Comparison of ENCODE assay signal across 9 cellular contexts in the genomic region with DNA sequence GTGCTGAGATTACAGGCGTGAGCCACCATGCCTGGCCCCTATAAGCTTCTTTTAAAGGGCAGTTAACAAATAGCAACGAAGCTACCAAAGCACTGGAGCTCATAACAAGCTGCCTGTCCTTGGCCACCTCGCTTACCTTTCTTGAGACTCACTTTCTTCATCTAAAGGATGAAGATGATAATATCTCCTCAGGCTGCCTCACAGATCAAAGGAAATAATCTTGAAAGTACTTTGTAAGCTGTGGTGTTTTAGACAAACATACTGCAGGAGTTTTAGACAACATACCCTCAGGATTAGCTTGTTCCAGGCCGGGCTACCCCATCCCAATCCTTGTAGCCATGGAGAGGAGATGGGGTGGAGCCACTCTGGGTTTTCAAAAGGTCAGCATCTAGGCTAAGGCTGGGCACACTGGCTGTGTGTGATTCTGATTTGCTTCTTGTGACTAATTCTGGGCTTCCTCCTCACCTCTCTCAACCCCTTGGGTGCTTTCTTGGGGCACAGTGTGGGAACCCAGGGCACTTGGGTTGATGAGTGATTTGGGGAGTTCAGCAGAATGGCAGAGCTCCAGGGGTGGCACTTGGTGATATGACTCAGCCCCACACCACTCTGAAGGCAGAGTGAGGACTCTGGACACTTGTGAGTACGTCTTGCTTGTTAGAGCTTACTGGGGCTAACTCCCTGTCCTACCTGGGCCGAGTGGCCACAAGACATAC. TPM values are rescaled to one million over a fixed set of nuclear protein-coding genes. Genes with fewer than 3 reads are reported as not detected.
DNase-seq lines count a peak whose midpoint lies in the region; ATAC-seq and TF ChIP-seq lines count a peak whose summit lies in the region.
"Had no signal": no experiment of that assay in that cellular context is flagged by ENCODE, and none has a peak within 500 bp of the region (broad histone marks: within the 10 kb centered on the region; RNA-seq: fewer than 3 reads in every experiment).

No MANE protein-coding gene starts in this region.

- CTCF ChIA-PET in activated CD4-positive, alpha-beta memory T cell treated with anti-CD3 and anti-CD28 coated beads, Interleukin-2, amount 10 ng/mL, durations not matched to agents 7 days and 5 days (lab: Charles Lee), result interaction anchor here (1.0 to 1.4 kb wide), 5 partner anchors 15 to 256 kb away, joined by 3 to 4 read pairs (median 3); no protein-coding TSS in a partner anchor

- peak; percentile 68 for DNase-seq in activated CD4-positive, alpha-beta memory T cell treated with anti-CD3 and anti-CD28 coated beads, Interleukin-2, amount 10 ng/mL, durations not matched to agents 7 days and 5 days
- peak in 2 of 3 donors; percentile 31 to 63 for DNase-seq in stimulated activated CD4-positive, alpha-beta T cell treated with anti-CD3 and anti-CD28 coated beads, TNF-alpha, amount 100 ng/mL, for 48 hours (ENCODE audit: low read depth in 3 of 3)
- no peak for DNase-seq in KG1 (lab: John Stamatoyannopoulos, UW)
- DNase-seq in mesenteric fat pad (ENCODE audit: low spot score), result no peak
- no peak for DNase-seq in progenitor cell of endocrine pancreas (ENCODE audit: low spot score, unreplicated experiment)
- no peak for DNase-seq in hippocampal formation (lab: John Stamatoyannopoulos, UW)

- no peak for TF ChIP-seq CTCF in progenitor cell of endocrine pancreas (IDR thresholded peaks at IDR 0.05; ENCODE audit: unreplicated experiment)

- no peak overlapping the region for H3K27ac Mint-ChIP-seq in activated CD4-positive, alpha-beta memory T cell treated with anti-CD3 and anti-CD28 coated beads, Interleukin-2, amount 10 ng/mL, durations not matched to agents 7 days and 5 days
- H3K27ac Mint-ChIP-seq in progenitor cell of endocrine pancreas, result no peak overlapping the region

- no peaks in the 10 kb centered on the region for H3K9me3 Mint-ChIP-seq in activated CD4-positive, alpha-beta memory T cell treated with anti-CD3 and anti-CD28 coated beads, Interleukin-2, amount 10 ng/mL, durations not matched to agents 7 days and 5 days
- no peaks in the 10 kb centered on the region for H3K9me3 Mint-ChIP-seq in progenitor cell of endocrine pancreas (ENCODE audit: low read depth)
- H3K9me3 Mint-ChIP-seq: immature natural killer cell had no signal

- POLR2A ChIA-PET in activated CD4-positive, alpha-beta memory T cell treated with anti-CD3 and anti-CD28 coated beads, Interleukin-2, amount 10 ng/mL, durations not matched to agents 7 days and 5 days (lab: Charles Lee), result interaction anchor here (1.0 to 5.5 kb wide), 6 partner anchors 8 to 255 kb away, joined by 3 to 45 read pairs (median 4); no protein-coding TSS in a partner anchor

- no peaks in the 10 kb centered on the region for H3K36me3 Mint-ChIP-seq in activated CD4-positive, alpha-beta memory T cell treated with anti-CD3 and anti-CD28 coated beads, Interleukin-2, amount 10 ng/mL, durations not matched to agents 7 days and 5 days (ENCODE audit: low read depth)
- H3K36me3 Mint-ChIP-seq in progenitor cell of endocrine pancreas (ENCODE audit: insufficient read depth), result no peaks in the 10 kb centered on the region

- peaks cover 47% of the 10 kb centered on the region for H3K27me3 Mint-ChIP-seq in activated CD4-positive, alpha-beta memory T cell treated with anti-CD3 and anti-CD28 coated beads, Interleukin-2, amount 10 ng/mL, durations not matched to agents 7 days and 5 days
- H3K27me3 Mint-ChIP-seq in progenitor cell of endocrine pancreas, result peaks cover 12% of the 10 kb centered on the region

- peaks cover 30% of the 10 kb centered on the region for H3K4me1 Mint-ChIP-seq in activated CD4-positive, alpha-beta memory T cell treated with anti-CD3 and anti-CD28 coated beads, Interleukin-2, amount 10 ng/mL, durations not matched to agents 7 days and 5 days
- H3K4me1 Mint-ChIP-seq in progenitor cell of endocrine pancreas (ENCODE audit: low read depth), result no peaks in the 10 kb centered on the region

- no peak overlapping the region for H3K4me3 Mint-ChIP-seq in activated CD4-positive, alpha-beta memory T cell treated with anti-CD3 and anti-CD28 coated beads, Interleukin-2, amount 10 ng/mL, durations not matched to agents 7 days and 5 days
- H3K4me3 Mint-ChIP-seq in progenitor cell of endocrine pancreas (ENCODE audit: low read depth), result no peak overlapping the region

- peak; percentile 67 for ATAC-seq in GM19351 (IDR thresholded peaks at IDR 0.05; ENCODE audit: unreplicated experiment)
- peak; percentile 75 for ATAC-seq in HG03064 (IDR thresholded peaks at IDR 0.05; ENCODE audit: low read depth, unreplicated experiment)

RNA-seq across cellular contexts. Expression of gene GPR25, which starts 5.2 kb away (rescaled TPM):
- under 1 TPM in 1 of 2 experiments, not detected in 1; 0.25 TPM for total RNA-seq in activated CD4-positive, alpha-beta memory T cell treated with anti-CD3 and anti-CD28 coated beads, Interleukin-2, amount 10 ng/mL, durations not matched to agents 7 days and 5 days
- total RNA-seq in mesenteric fat pad (not detected), progenitor cell of endocrine pancreas (not detected in 2 replicates)

RNA-seq across cellular contexts. Expression of gene INAVA, which starts 16.7 kb away (rescaled TPM):
- total RNA-seq in activated CD4-positive, alpha-beta memory T cell treated with anti-CD3 and anti-CD28 coated beads, Interleukin-2, amount 10 ng/mL, durations not matched to agents 7 days and 5 days, result under 1 TPM in 1 of 2 experiments, not detected in 1; 0.45 TPM
- total RNA-seq in mesenteric fat pad (0.16 TPM), progenitor cell of endocrine pancreas (82.9 and 84.2 TPM in 2 replicates)

Comparison
In these comparisons a context has a peak if more than half of its experiments do, and no peak if none do; other contexts are left out.
1. DNase-seq: peak in activated CD4-positive, alpha-beta memory T cell treated with anti-CD3 and anti-CD28 coated beads, Interleukin-2, amount 10 ng/mL, durations not matched to agents 7 days and 5 days (single experiment) and stimulated activated CD4-positive, alpha-beta T cell treated with anti-CD3 and anti-CD28 coated beads, TNF-alpha, amount 100 ng/mL, for 48 hours (2 of 3); none in KG1 (single experiment), mesenteric fat pad (single experiment), progenitor cell of endocrine pancreas (single experiment) and hippocampal formation (0 of 2).
2. RNA of gene INAVA, which starts 16.7 kb away (total RNA-seq): 82.9 to 84.2 TPM in progenitor cell of endocrine pancreas; 0.45 TPM in activated CD4-positive, alpha-beta memory T cell treated with anti-CD3 and anti-CD28 coated beads, Interleukin-2, amount 10 ng/mL, durations not matched to agents 7 days and 5 days and 0.16 TPM in mesenteric fat pad (single experiment); every median in the first group is over 10 times any median in the second.